In the genomic region with DNA sequence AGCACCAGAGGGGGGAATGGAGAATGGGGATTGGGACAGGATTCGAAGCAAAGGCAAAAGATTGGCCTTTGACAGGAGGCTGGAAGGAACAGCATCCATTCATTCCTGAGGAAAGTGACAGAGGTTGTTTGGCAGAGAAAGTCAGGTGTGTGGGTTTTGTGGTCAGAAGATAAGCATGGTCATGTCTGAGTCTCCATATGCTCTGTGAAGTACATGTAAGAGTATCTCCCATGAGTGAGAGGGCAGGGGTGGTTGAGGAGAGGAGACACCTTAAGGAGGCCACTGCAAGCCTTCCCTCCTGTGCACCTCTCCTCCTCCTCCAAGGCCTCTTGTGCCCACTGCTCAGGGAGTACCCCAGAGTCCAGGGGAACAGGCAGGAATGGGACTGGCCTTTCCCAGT, we compare ENCODE assay signal across 1 cellular context.
TF ChIP-seq lines count a peak whose summit lies in the region.

No MANE protein-coding gene starts in this region.

TF ChIP-seq in GM23338, 12 proteins besides CTCF, POLR2A, EP300 and RAD21:
- peak; percentile 30; the same call in 1 of the 2 replicates for TF ChIP-seq POLR2AphosphoS5 (IDR thresholded peaks at IDR 0.05; ENCODE audit: low read depth)
- no peak for TF ChIP-seq ZNF114 (CRISPR knock-in tag; IDR thresholded peaks at IDR 0.05)
